In the genomic region with DNA sequence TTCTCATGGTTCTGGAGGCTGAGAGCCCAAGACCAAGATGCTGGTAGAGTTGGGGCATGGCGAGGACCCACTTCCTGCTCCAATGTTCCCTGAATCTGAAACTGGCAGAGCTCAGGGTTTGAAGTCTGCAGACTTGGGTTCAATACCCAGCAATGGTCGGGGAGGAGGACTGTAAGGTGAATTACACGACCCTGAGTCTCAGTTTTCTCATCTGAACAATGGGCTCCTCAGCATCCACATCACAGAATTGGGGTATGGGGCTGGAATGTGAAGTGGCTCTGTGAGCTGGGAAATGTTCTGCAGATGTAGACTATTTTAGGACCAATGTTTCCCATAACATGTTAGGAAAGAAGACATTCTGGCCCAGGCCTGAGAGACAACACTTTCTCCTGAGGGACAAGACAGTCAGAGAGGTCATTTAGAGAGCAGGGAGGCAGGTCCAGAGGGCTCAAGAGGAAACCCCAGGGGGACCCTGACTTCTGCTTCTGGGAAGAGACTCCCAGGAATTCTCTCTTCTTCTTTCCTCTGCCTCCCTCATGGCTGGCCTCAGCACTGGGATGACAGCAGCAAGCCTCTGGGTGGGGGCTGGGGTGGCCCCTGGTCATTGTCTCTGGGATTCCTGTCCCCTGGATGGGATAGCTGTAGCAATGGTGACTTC, we compare ENCODE assay signal across 12 cellular contexts.
"Had no signal": no experiment of that assay in that cellular context is flagged by ENCODE, and none has a peak within 500 bp of the region (broad histone marks: within the 10 kb centered on the region; RNA-seq: fewer than 3 reads in every experiment).

No MANE protein-coding gene starts in this region.

- DNase-seq: activated CD4-positive, alpha-beta T cell treated with anti-CD3 and anti-CD28 coated beads, Interleukin-2, amount 10 ng/mL, durations not matched to agents 24 days and 14 days; activated CD8-positive, alpha-beta T cell treated with anti-CD3 and anti-CD28 coated beads, Interleukin-2, amount 10 ng/mL, durations not matched to agents 7 days and 5 days; activated naive CD8-positive, alpha-beta T cell treated with anti-CD3 and anti-CD28 coated beads for 36 hours; effector memory CD4-positive, alpha-beta T cell; nucleus accumbens; stimulated activated CD4-positive, alpha-beta T cell treated with anti-CD3 and anti-CD28 coated beads, Interleukin-12 subunit alpha, Interleukin-12 subunit beta, amount 100 ng/mL, for 4 hours had no signal

- FAIRE-seq: keratinocyte had no signal

- H3K9me3 ChIP-seq: gastroesophageal sphincter, prostate gland had no signal

- ATAC-seq: activated CD8-positive, alpha-beta T cell treated with anti-CD3 and anti-CD28 coated beads, Interleukin-2, amount 10 ng/mL, durations not matched to agents 7 days and 5 days; gastroesophageal sphincter; natural killer cell treated with Interleukin-12 subunit alpha and Interleukin-12 subunit beta and Interleukin-15 and Interleukin-18, amount 100 ng/mL, for 72 hours; stimulated activated memory B cell treated with anti-CD40 and anti-IgM and Interleukin-4, amounts not matched to agents 10 μg/mL and 1 μg/mL and 100 μg/mL, for 72 hours; WTC11 had no signal

- H3K27ac ChIP-seq: gastroesophageal sphincter, prostate gland had no signal

- H3K4me1 ChIP-seq: gastroesophageal sphincter, prostate gland had no signal

- H3K27me3 ChIP-seq: gastroesophageal sphincter had no signal

- H3K4me3 ChIP-seq: gastroesophageal sphincter, prostate gland had no signal

- H3K36me3 ChIP-seq: gastroesophageal sphincter, prostate gland had no signal
